In genomic region chr19:43306097-43306496, GRCh38 we compare ENCODE assay signal across 17 cellular contexts.
A peak's percentile ranks its signal among the peaks of the same experiment; 100 is the strongest.
DNase-seq lines count a peak whose midpoint lies in the region; ATAC-seq, FAIRE-seq and TF ChIP-seq lines count a peak whose summit lies in the region.
"Had no signal": no experiment of that assay in that cellular context is flagged by ENCODE, and none has a peak within 500 bp of the region (broad histone marks: within the 10 kb centered on the region; RNA-seq: fewer than 3 reads in every experiment).

No MANE protein-coding gene starts in this region.

- no peak for ATAC-seq in HG03571 (IDR thresholded peaks at IDR 0.05; ENCODE audit: unreplicated experiment)

- H3K27ac ChIP-seq in substantia nigra (ENCODE audit: low read depth, low read length, poor library complexity, severe bottlenecking), result no peak overlapping the region
- H3K27ac ChIP-seq: Peyer's patch, SK-N-MC had no signal

- TF ChIP-seq CTCF in epithelial cell of esophagus (IDR thresholded peaks at IDR 0.05; ENCODE audit: insufficient read depth, low read depth, low read length, missing control alignments), result no peak

- H3K4me3 ChIP-seq in epithelial cell of esophagus (ENCODE audit: low read length), result no peak overlapping the region
- H3K4me3 ChIP-seq: Peyer's patch, SK-N-MC had no signal

- peak; percentile 86 for FAIRE-seq in HTR-8/SVneo (lab: Jason Lieb, UNC)

- peak; percentile 68 for DNase-seq in EL
- DNase-seq in HTR-8/SVneo (ENCODE audit: insufficient read length, low spot score), result no peak
- peak; percentile 51 for DNase-seq in epithelial cell of esophagus (ENCODE audit: low read depth)
- no peak for DNase-seq in AML-193 (lab: John Stamatoyannopoulos, UW)
- no peak for DNase-seq in stimulated activated CD4-positive, alpha-beta T cell treated with anti-CD3 and anti-CD28 coated beads, Interleukin-12 subunit alpha, Interleukin-12 subunit beta, amount 100 ng/mL, for 4 hours
- no peak for DNase-seq in substantia nigra (lab: John Stamatoyannopoulos, UW)
- DNase-seq: ACHN; CD8-positive, alpha-beta memory T cell; DND-41; H7; KBM-7; NCI-H146; NCI-H524; Peyer's patch; Right ventricle myocardium superior had no signal

Comparison
In these comparisons a context has a peak if more than half of its experiments do, and no peak if none do; other contexts are left out.
1. DNase-seq: peak in EL (single experiment) and epithelial cell of esophagus (single experiment); none in HTR-8/SVneo (single experiment), AML-193 (0 of 2), stimulated activated CD4-positive, alpha-beta T cell treated with anti-CD3 and anti-CD28 coated beads, Interleukin-12 subunit alpha, Interleukin-12 subunit beta, amount 100 ng/mL, for 4 hours (single experiment) and substantia nigra (0 of 49).